Comparison of ENCODE assay signal across 25 cellular contexts in genomic region chr1:151010346-151010726, GRCh38. TPM values are rescaled to one million over a fixed set of nuclear protein-coding genes. Genes with fewer than 3 reads are reported as not detected.
A peak's percentile ranks its signal among the peaks of the same experiment; 100 is the strongest.
DNase-seq lines count a peak whose midpoint lies in the region; ATAC-seq and TF ChIP-seq lines count a peak whose summit lies in the region.
"Had no signal": no experiment of that assay in that cellular context is flagged by ENCODE, and none has a peak within 500 bp of the region (broad histone marks: within the 10 kb centered on the region; RNA-seq: fewer than 3 reads in every experiment).

No MANE protein-coding gene starts in this region.

- TF ChIP-seq CTCF in Caco-2 (IDR thresholded peaks at IDR 0.05; ENCODE audit: insufficient read depth in 1 of 2, low read depth in 1 of 2, low read length in 1 of 2, severe bottlenecking in 1 of 2, unreplicated experiment in 1 of 2) (no peak), neural crest cell (conservative IDR thresholded peaks at IDR 0.05) (no peak)

- no peak for DNase-seq in activated CD4-positive, alpha-beta T cell treated with anti-CD3 and anti-CD28 coated beads, Interleukin-2, amount 10 ng/mL, durations not matched to agents 24 days and 14 days
- DNase-seq in activated CD4-positive, alpha-beta T cell treated with anti-CD3 and anti-CD28 coated beads for 4 hours, result no peak
- DNase-seq in Caco-2 (no peak), neural crest cell (ENCODE audit: low read depth, low spot score) (no peak)
- no peak for DNase-seq in activated T-helper 2 cell treated with anti-CD3 and anti-CD28 coated beads, Interferon-gamma antibody, Interleukin-2, Interleukin-4, amounts not matched to agents 10 μg/mL and 5 μg/mL and 100 μg/mL, durations not matched to agents 14 hours and 24 hours and 36 hours (ENCODE audit: low spot score)
- DNase-seq: activated CD4-positive, alpha-beta T cell treated with anti-CD3 and anti-CD28 coated beads for 1 hour; activated CD8-positive, alpha-beta memory T cell treated with anti-CD3 and anti-CD28 coated beads for 24 hours; activated naive CD4-positive, alpha-beta T cell treated with Interleukin-2 at 50 U/mL for 16 hours; anterior cingulate cortex; COR-L47; effector CD8-positive, alpha-beta T cell; GF-D8; H9; head of caudate nucleus; kidney; MG63; NCI-H1417; NCI-H345; stimulated activated naive CD4-positive, alpha-beta T cell treated with Interleukin-2 at 50 U/mL for 16 hours had no signal

- H3K4me1 ChIP-seq in Caco-2, result peaks cover 54% of the 10 kb centered on the region

- H3K4me3 Mint-ChIP-seq in activated CD4-positive, alpha-beta T cell treated with anti-CD3 and anti-CD28 coated beads, Interleukin-2, amount 10 ng/mL, durations not matched to agents 24 days and 14 days, result peak overlapping the region; percentile 26
- peak overlapping the region; percentile 92 for H3K4me3 Mint-ChIP-seq in Caco-2 (ENCODE audit: unreplicated experiment)
- peak overlapping the region; percentile 15 for H3K4me3 Mint-ChIP-seq in activated T-helper 2 cell treated with anti-CD3 and anti-CD28 coated beads, Interferon-gamma antibody, Interleukin-2, Interleukin-4, amounts not matched to agents 10 μg/mL and 5 μg/mL and 100 μg/mL, durations not matched to agents 14 hours and 24 hours and 36 hours (ENCODE audit: low read depth)
- peak overlapping the region; percentile 95 for H3K4me3 Mint-ChIP-seq in neural crest cell
- H3K4me3 Mint-ChIP-seq: H9 had no signal

- CTCF ChIA-PET in Caco-2 (lab: Charles Lee), result interaction anchor here (0.7 kb wide), 1 partner anchor 128 kb away, joined by 4 read pairs; no protein-coding TSS in a partner anchor

- no peaks in the 10 kb centered on the region for H3K9me3 ChIP-seq in Caco-2
- H3K9me3 ChIP-seq: MG63, tibial nerve had no signal

- intact Hi-C loops in activated CD4-positive, alpha-beta T cell treated with anti-CD3 and anti-CD28 coated beads, Interleukin-2, amount 10 ng/mL, durations not matched to agents 24 days and 14 days (cut with micrococcal nuclease), result no loop called here
- intact Hi-C loops in Caco-2 (cut with micrococcal nuclease; ENCODE audit: unreplicated experiment), result no loop called here
- intact Hi-C loops in activated T-helper 2 cell treated with anti-CD3 and anti-CD28 coated beads, Interferon-gamma antibody, Interleukin-2, Interleukin-4, amounts not matched to agents 10 μg/mL and 5 μg/mL and 100 μg/mL, durations not matched to agents 14 hours and 24 hours and 36 hours (cut with micrococcal nuclease), result no loop called here

- no peaks in the 10 kb centered on the region for H3K9me3 Mint-ChIP-seq in activated CD4-positive, alpha-beta T cell treated with anti-CD3 and anti-CD28 coated beads, Interleukin-2, amount 10 ng/mL, durations not matched to agents 24 days and 14 days
- no peaks in the 10 kb centered on the region for H3K9me3 Mint-ChIP-seq in Caco-2 (ENCODE audit: unreplicated experiment)
- no peaks in the 10 kb centered on the region for H3K9me3 Mint-ChIP-seq in activated T-helper 2 cell treated with anti-CD3 and anti-CD28 coated beads, Interferon-gamma antibody, Interleukin-2, Interleukin-4, amounts not matched to agents 10 μg/mL and 5 μg/mL and 100 μg/mL, durations not matched to agents 14 hours and 24 hours and 36 hours
- H3K9me3 Mint-ChIP-seq in neural crest cell, result no peaks in the 10 kb centered on the region
- H3K9me3 Mint-ChIP-seq: H9 had no signal

- no peaks in the 10 kb centered on the region for H3K27me3 Mint-ChIP-seq in activated CD4-positive, alpha-beta T cell treated with anti-CD3 and anti-CD28 coated beads, Interleukin-2, amount 10 ng/mL, durations not matched to agents 24 days and 14 days
- no peaks in the 10 kb centered on the region for H3K27me3 Mint-ChIP-seq in Caco-2 (ENCODE audit: insufficient read depth, unreplicated experiment)
- no peaks in the 10 kb centered on the region for H3K27me3 Mint-ChIP-seq in activated T-helper 2 cell treated with anti-CD3 and anti-CD28 coated beads, Interferon-gamma antibody, Interleukin-2, Interleukin-4, amounts not matched to agents 10 μg/mL and 5 μg/mL and 100 μg/mL, durations not matched to agents 14 hours and 24 hours and 36 hours (ENCODE audit: low read depth)
- no peaks in the 10 kb centered on the region for H3K27me3 Mint-ChIP-seq in neural crest cell (ENCODE audit: low read depth)
- H3K27me3 Mint-ChIP-seq: progenitor cell of endocrine pancreas had no signal

- H3K4me1 Mint-ChIP-seq in activated CD4-positive, alpha-beta T cell treated with anti-CD3 and anti-CD28 coated beads, Interleukin-2, amount 10 ng/mL, durations not matched to agents 24 days and 14 days, result peaks cover 49% of the 10 kb centered on the region
- H3K4me1 Mint-ChIP-seq in Caco-2 (ENCODE audit: low read depth, unreplicated experiment) (peaks cover 28% of the 10 kb centered on the region), neural crest cell (peaks cover 64% of the 10 kb centered on the region)
- H3K4me1 Mint-ChIP-seq in activated T-helper 2 cell treated with anti-CD3 and anti-CD28 coated beads, Interferon-gamma antibody, Interleukin-2, Interleukin-4, amounts not matched to agents 10 μg/mL and 5 μg/mL and 100 μg/mL, durations not matched to agents 14 hours and 24 hours and 36 hours (ENCODE audit: low read depth), result peaks cover 42% of the 10 kb centered on the region

- H3K36me3 ChIP-seq in Caco-2 (ENCODE audit: control insufficient read depth, insufficient read depth, low read length), result no peaks in the 10 kb centered on the region
- H3K36me3 ChIP-seq: tibial nerve had no signal

- H3K27ac Mint-ChIP-seq in activated CD4-positive, alpha-beta T cell treated with anti-CD3 and anti-CD28 coated beads, Interleukin-2, amount 10 ng/mL, durations not matched to agents 24 days and 14 days, result no peak overlapping the region
- H3K27ac Mint-ChIP-seq in Caco-2 (ENCODE audit: unreplicated experiment) (no peak overlapping the region), neural crest cell (ENCODE audit: unreplicated experiment) (no peak overlapping the region)
- no peak overlapping the region for H3K27ac Mint-ChIP-seq in activated T-helper 2 cell treated with anti-CD3 and anti-CD28 coated beads, Interferon-gamma antibody, Interleukin-2, Interleukin-4, amounts not matched to agents 10 μg/mL and 5 μg/mL and 100 μg/mL, durations not matched to agents 14 hours and 24 hours and 36 hours
- H3K27ac Mint-ChIP-seq: H9, progenitor cell of endocrine pancreas had no signal

- no TSS peak for BruUV-seq in Caco-2 (replicated peaks; lab: Mats Ljungman, UMichigan)

- H3K36me3 Mint-ChIP-seq in activated CD4-positive, alpha-beta T cell treated with anti-CD3 and anti-CD28 coated beads, Interleukin-2, amount 10 ng/mL, durations not matched to agents 24 days and 14 days (ENCODE audit: low read depth), result peaks cover 13% of the 10 kb centered on the region
- H3K36me3 Mint-ChIP-seq in Caco-2 (ENCODE audit: insufficient read depth, unreplicated experiment), result peaks cover 27% of the 10 kb centered on the region
- H3K36me3 Mint-ChIP-seq in activated T-helper 2 cell treated with anti-CD3 and anti-CD28 coated beads, Interferon-gamma antibody, Interleukin-2, Interleukin-4, amounts not matched to agents 10 μg/mL and 5 μg/mL and 100 μg/mL, durations not matched to agents 14 hours and 24 hours and 36 hours (ENCODE audit: low read depth), result peaks cover 7% of the 10 kb centered on the region
- H3K36me3 Mint-ChIP-seq in neural crest cell (ENCODE audit: low read depth), result no peaks in the 10 kb centered on the region

- POLR2A ChIA-PET in Caco-2 (lab: Charles Lee), result no interaction called here

- ATAC-seq in HG03520 (IDR thresholded peaks at IDR 0.05; ENCODE audit: unreplicated experiment) (no peak), GM21528 (IDR thresholded peaks at IDR 0.05; ENCODE audit: low FRiP score, unreplicated experiment) (no peak), GM18498 (IDR thresholded peaks at IDR 0.05; ENCODE audit: unreplicated experiment) (no peak)

- H3K27me3 ChIP-seq in Caco-2 (replicated peaks; ENCODE audit: control insufficient read depth, insufficient read depth, low read length), result no peaks in the 10 kb centered on the region
- H3K27me3 ChIP-seq: MG63, tibial nerve had no signal

- no peak overlapping the region for H3K4me3 ChIP-seq in Caco-2 (ENCODE audit: low read depth, low read length)
- H3K4me3 ChIP-seq: tibial nerve had no signal

RNA-seq across cellular contexts. Expression of gene PRUNE1, which starts 2.1 kb away (rescaled TPM):
- total RNA-seq in activated CD4-positive, alpha-beta T cell treated with anti-CD3 and anti-CD28 coated beads, Interleukin-2, amount 10 ng/mL, durations not matched to agents 24 days and 14 days, result 13.3 and 15.2 TPM in 2 replicates
- total RNA-seq in Caco-2 (2022) (24.2 and 24.3 TPM in 2 replicates), neural crest cell (16.6 and 22.5 TPM in 2 replicates)
- 15.1 and 15.5 TPM in 2 replicates for total RNA-seq in activated T-helper 2 cell treated with anti-CD3 and anti-CD28 coated beads, Interferon-gamma antibody, Interleukin-2, Interleukin-4, amounts not matched to agents 10 μg/mL and 5 μg/mL and 100 μg/mL, durations not matched to agents 14 hours and 24 hours and 36 hours

RNA-seq across cellular contexts. Expression of gene MINDY1, which starts 3.6 kb away (rescaled TPM):
- 11.5 and 12.5 TPM in 2 replicates for total RNA-seq in activated CD4-positive, alpha-beta T cell treated with anti-CD3 and anti-CD28 coated beads, Interleukin-2, amount 10 ng/mL, durations not matched to agents 24 days and 14 days
- total RNA-seq in Caco-2 (2022), result 15.6 and 16.9 TPM in 2 replicates
- 16.2 and 16.8 TPM in 2 replicates for total RNA-seq in activated T-helper 2 cell treated with anti-CD3 and anti-CD28 coated beads, Interferon-gamma antibody, Interleukin-2, Interleukin-4, amounts not matched to agents 10 μg/mL and 5 μg/mL and 100 μg/mL, durations not matched to agents 14 hours and 24 hours and 36 hours
- total RNA-seq in neural crest cell, result 19.2 and 19.6 TPM in 2 replicates

RNA-seq across cellular contexts. Expression of gene BNIPL, which starts 26.1 kb away (rescaled TPM):
- total RNA-seq in activated CD4-positive, alpha-beta T cell treated with anti-CD3 and anti-CD28 coated beads, Interleukin-2, amount 10 ng/mL, durations not matched to agents 24 days and 14 days, result 0.85 and 1.8 TPM in 2 replicates
- total RNA-seq in Caco-2 (2022), result 1.9 and 2.3 TPM in 2 replicates
- total RNA-seq in activated T-helper 2 cell treated with anti-CD3 and anti-CD28 coated beads, Interferon-gamma antibody, Interleukin-2, Interleukin-4, amounts not matched to agents 10 μg/mL and 5 μg/mL and 100 μg/mL, durations not matched to agents 14 hours and 24 hours and 36 hours, result 1.5 TPM in 2 replicates
- 0.79 and 1.1 TPM in 2 replicates for total RNA-seq in neural crest cell

RNA-seq across cellular contexts. Expression of gene ANXA9, which starts 28.2 kb away (rescaled TPM):
- 0.12 TPM in 1 of 2 replicates, not detected in the other for total RNA-seq in activated CD4-positive, alpha-beta T cell treated with anti-CD3 and anti-CD28 coated beads, Interleukin-2, amount 10 ng/mL, durations not matched to agents 24 days and 14 days
- total RNA-seq in Caco-2 (2022) (30.0 and 42.5 TPM in 2 replicates), neural crest cell (not detected in 2 replicates)
- 0.32 TPM in 1 of 2 replicates, not detected in the other for total RNA-seq in activated T-helper 2 cell treated with anti-CD3 and anti-CD28 coated beads, Interferon-gamma antibody, Interleukin-2, Interleukin-4, amounts not matched to agents 10 μg/mL and 5 μg/mL and 100 μg/mL, durations not matched to agents 14 hours and 24 hours and 36 hours
- total RNA-seq: T-helper 1 cell treated with Interleukin-12 subunit alpha and Interleukin-12 subunit beta and Interleukin-4 antibody, amounts not matched to agents 30 ng/mL and 1 ng/mL, for 36 hours had no signal

RNA-seq across cellular contexts. Expression of gene CERS2, which starts 35.7 kb away (rescaled TPM):
- 195 TPM in 2 replicates for total RNA-seq in activated CD4-positive, alpha-beta T cell treated with anti-CD3 and anti-CD28 coated beads, Interleukin-2, amount 10 ng/mL, durations not matched to agents 24 days and 14 days
- total RNA-seq in Caco-2 (2022) (360 and 379 TPM in 2 replicates), neural crest cell (149 and 156 TPM in 2 replicates)
- 176 and 196 TPM in 2 replicates for total RNA-seq in activated T-helper 2 cell treated with anti-CD3 and anti-CD28 coated beads, Interferon-gamma antibody, Interleukin-2, Interleukin-4, amounts not matched to agents 10 μg/mL and 5 μg/mL and 100 μg/mL, durations not matched to agents 14 hours and 24 hours and 36 hours

Comparison
In these comparisons a context has a peak if more than half of its experiments do, and no peak if none do; other contexts are left out.
1. H3K4me3 Mint-ChIP-seq: peak in every context shown above with its lines; median percentile 95 in neural crest cell; 92 in Caco-2; 26 in activated CD4-positive, alpha-beta T cell treated with anti-CD3 and anti-CD28 coated beads, Interleukin-2, amount 10 ng/mL, durations not matched to agents 24 days and 14 days; 15 in activated T-helper 2 cell treated with anti-CD3 and anti-CD28 coated beads, Interferon-gamma antibody, Interleukin-2, Interleukin-4, amounts not matched to agents 10 μg/mL and 5 μg/mL and 100 μg/mL, durations not matched to agents 14 hours and 24 hours and 36 hours.